Comparison of ENCODE assay signal across 14 cellular contexts in genomic region chr17:31273511-31273910, GRCh38. TPM values are rescaled to one million over a fixed set of nuclear protein-coding genes. Genes with fewer than 3 reads are reported as not detected.
"Had no signal": no experiment of that assay in that cellular context is flagged by ENCODE, and none has a peak within 500 bp of the region (broad histone marks: within the 10 kb centered on the region; RNA-seq: fewer than 3 reads in every experiment).

No MANE protein-coding gene starts in this region.

- H3K9me3 ChIP-seq: gastroesophageal sphincter, thyroid gland had no signal

- DNase-seq: activated CD4-positive, alpha-beta T cell treated with anti-CD3 and anti-CD28 coated beads, Interleukin-2, amount 50 U/mL, for 1 hour; activated CD4-positive, CD25-positive, alpha-beta regulatory T cell; activated naive CD4-positive, alpha-beta T cell treated with anti-CD3 and anti-CD28 coated beads for 36 hours; activated T-cell treated with anti-CD3 and anti-CD28 coated beads for 4 hours; central memory CD4-positive, alpha-beta T cell; endodermal cell; naive thymus-derived CD4-positive, alpha-beta T cell; retina; thyroid gland had no signal

- H3K4me3 ChIP-seq: gastroesophageal sphincter, lung, thyroid gland had no signal

- H3K27ac ChIP-seq: gastroesophageal sphincter had no signal

- H3K27me3 ChIP-seq: gastroesophageal sphincter, thyroid gland had no signal

- H3K36me3 ChIP-seq: thyroid gland had no signal

RNA-seq across cellular contexts. Expression of gene OMG, which starts 23.5 kb away (rescaled TPM):
- total RNA-seq: endodermal cell, esophagus mucosa, gastroesophageal sphincter, kidney epithelial cell had no signal
- polyA plus RNA-seq: naive thymus-derived CD4-positive, alpha-beta T cell had no signal

RNA-seq across cellular contexts. Expression of gene EVI2B, which starts 40.3 kb away (rescaled TPM):
- total RNA-seq: endodermal cell, kidney epithelial cell, SK-MEL-5 had no signal

RNA-seq across cellular contexts. Expression of gene EVI2A, which starts 47.9 kb away (rescaled TPM):
- total RNA-seq: endodermal cell, kidney epithelial cell had no signal
